In the genomic region with DNA sequence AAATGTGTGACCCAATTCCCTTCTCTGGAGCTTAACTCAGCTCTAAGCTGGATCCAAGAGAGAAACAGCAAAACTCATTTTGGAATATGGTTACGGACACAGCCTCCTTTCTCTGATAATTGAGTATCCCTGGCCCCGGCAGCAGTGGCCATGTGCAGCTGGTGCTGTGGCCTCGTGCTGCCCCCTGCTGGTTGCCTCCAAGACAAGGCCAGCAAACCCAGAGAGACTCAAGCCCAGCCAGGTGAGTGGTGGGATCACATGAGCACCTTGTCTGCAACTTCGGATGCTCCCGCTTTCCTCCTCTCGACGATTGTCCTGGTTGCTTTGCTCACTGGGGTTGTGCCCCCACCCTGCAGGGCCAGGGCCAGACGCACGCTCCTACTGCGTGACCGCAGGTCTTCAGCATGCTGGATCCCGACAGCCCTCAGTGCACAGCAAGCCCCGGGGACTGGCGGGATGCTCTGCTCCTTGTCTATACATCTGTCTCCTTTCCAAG, we compare ENCODE assay signal across 1 cellular context.
TF ChIP-seq lines count a peak whose summit lies in the region.

No MANE protein-coding gene starts in this region.

TF ChIP-seq in K562, 482 proteins besides CTCF, POLR2A, EP300 and RAD21 (continued from another document and continues in another):
- TF ChIP-seq, protein P1, sequence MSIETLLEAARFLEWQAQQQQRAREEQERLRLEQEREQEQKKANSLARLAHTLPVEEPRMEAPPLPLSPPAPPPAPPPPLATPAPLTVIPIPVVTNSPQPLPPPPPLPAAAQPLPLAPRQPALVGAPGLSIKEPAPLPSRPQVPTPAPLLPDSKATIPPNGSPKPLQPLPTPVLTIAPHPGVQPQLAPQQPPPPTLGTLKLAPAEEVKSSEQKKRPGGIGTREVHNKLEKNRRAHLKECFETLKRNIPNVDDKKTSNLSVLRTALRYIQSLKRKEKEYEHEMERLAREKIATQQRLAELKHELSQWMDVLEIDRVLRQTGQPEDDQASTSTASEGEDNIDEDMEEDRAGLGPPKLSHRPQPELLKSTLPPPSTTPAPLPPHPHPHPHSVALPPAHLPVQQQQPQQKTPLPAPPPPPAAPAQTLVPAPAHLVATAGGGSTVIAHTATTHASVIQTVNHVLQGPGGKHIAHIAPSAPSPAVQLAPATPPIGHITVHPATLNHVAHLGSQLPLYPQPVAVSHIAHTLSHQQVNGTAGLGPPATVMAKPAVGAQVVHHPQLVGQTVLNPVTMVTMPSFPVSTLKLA (conservative IDR thresholded peaks at IDR 0.05): peak; percentile 24 to 62; a peak in 2 of 4 replicates
- TF ChIP-seq MAX (CRISPR knock-in tag; IDR thresholded peaks at IDR 0.05) (peak; percentile 63), HCFC1 (IDR thresholded peaks at IDR 0.05; ENCODE audit: low read depth, low read length) (0 out of 2 replicates have a peak, but pooled peaks have one; percentile 35), ARID2 (IDR thresholded peaks at IDR 0.05) (peak; percentile 96), E2F4 (CRISPR knock-in tag; IDR thresholded peaks at IDR 0.05; ENCODE audit: low read depth) (no peak), EWSR1 (IDR thresholded peaks at IDR 0.05; ENCODE audit: borderline replicate concordance, low read depth, partially characterized antibody) (no peak), BHLHE40 (IDR thresholded peaks at IDR 0.05; ENCODE audit: low read length) (peak; percentile 51; the same call in 1 of the 2 replicates), NR2C2 (CRISPR knock-in tag; IDR thresholded peaks at IDR 0.05) (peak; percentile 62; the same call in 1 of the 2 replicates), NR2C2 (tag; IDR thresholded peaks at IDR 0.05) (no peak), TOE1 (IDR thresholded peaks at IDR 0.05; ENCODE audit: borderline replicate concordance) (no peak), TOE1 (CRISPR knock-in tag; IDR thresholded peaks at IDR 0.05; ENCODE audit: borderline replicate concordance, low read depth) (0 out of 2 replicates have a peak, but pooled peaks have one; percentile 22), PHF8 (IDR thresholded peaks at IDR 0.05; ENCODE audit: borderline replicate concordance, low read length) (no peak), TFAP4 (CRISPR knock-in tag; IDR thresholded peaks at IDR 0.05; ENCODE audit: borderline replicate concordance) (peak; percentile 85), ZNF586 (CRISPR knock-in tag; conservative IDR thresholded peaks at IDR 0.05) (no peak), E2F6 (IDR thresholded peaks at IDR 0.05; ENCODE audit: borderline replicate concordance in 1 of 2, extremely low read depth in 1 of 2, insufficient read depth in 1 of 2, insufficient read length in 1 of 2, low read depth in 1 of 2, low read length in 1 of 2, poor library complexity in 1 of 2, severe bottlenecking in 1 of 2) (peak in 1 of 2 experiments; percentile 54), ZNF57 (CRISPR knock-in tag; IDR thresholded peaks at IDR 0.05) (no peak), KLF16 (IDR thresholded peaks at IDR 0.05) (peak; percentile 71), SREBF1 (IDR thresholded peaks at IDR 0.05; ENCODE audit: borderline replicate concordance, low read depth, low read length) (0 out of 2 replicates have a peak, but pooled peaks have one; percentile 35), CTBP1 (IDR thresholded peaks at IDR 0.05; ENCODE audit: borderline replicate concordance) (peak; percentile 72; the same call in 1 of the 2 replicates), MYC (IDR thresholded peaks at IDR 0.05; ENCODE audit: low read depth, low read length) (peak; percentile 93), MYC (CRISPR knock-in tag; IDR thresholded peaks at IDR 0.05; ENCODE audit: borderline replicate concordance, low read depth) (no peak), L3MBTL2 (IDR thresholded peaks at IDR 0.05) (peak; percentile 56), GABPB1 (CRISPR knock-in tag; IDR thresholded peaks at IDR 0.05) (peak; percentile 40; the same call in 1 of the 2 replicates), MTA1 (IDR thresholded peaks at IDR 0.05; ENCODE audit: borderline replicate concordance) (0 out of 2 replicates have a peak, but pooled peaks have one; percentile 19), BMI1 (IDR thresholded peaks at IDR 0.05; ENCODE audit: low read length) (0 out of 2 replicates have a peak, but pooled peaks have one; percentile 35), MAZ (CRISPR knock-in tag; conservative IDR thresholded peaks at IDR 0.05 in 1 of 2, IDR thresholded peaks at IDR 0.05 in 1 of 2) (peak; percentile 28 to 51; a peak in 1 of 4 replicates), SMC3 (conservative IDR thresholded peaks at IDR 0.05; ENCODE audit: insufficient read depth, low read depth, low read length) (peak; percentile 98), JUN (IDR thresholded peaks at IDR 0.05; ENCODE audit: borderline replicate concordance, low read depth, low read length) (peak; percentile 60; the same call in 1 of the 2 replicates), JUN (CRISPR knock-in tag; IDR thresholded peaks at IDR 0.05; ENCODE audit: borderline replicate concordance) (no peak), ATF7 (IDR thresholded peaks at IDR 0.05) (0 out of 2 replicates have a peak, but pooled peaks have one; percentile 16), TEAD2 (tag; IDR thresholded peaks at IDR 0.05) (no peak), XRCC5 (IDR thresholded peaks at IDR 0.05; ENCODE audit: low read depth, low read length) (0 out of 2 replicates have a peak, but pooled peaks have one; percentile 71), YY1 (IDR thresholded peaks at IDR 0.05; ENCODE audit: borderline replicate concordance in 1 of 3, control insufficient read depth in 1 of 3, extremely low read depth in 1 of 3, insufficient read depth in 3 of 3, insufficient read length in 1 of 3, insufficient replicate concordance in 2 of 3, low read depth in 1 of 3, low read length in 2 of 3) (peak in 2 of 3 experiments; percentile 22 to 40), BRCA1 (IDR thresholded peaks at IDR 0.05) (no peak), BRCA1 (CRISPR knock-in tag; IDR thresholded peaks at IDR 0.05) (0 out of 2 replicates have a peak, but pooled peaks have one; percentile 49)
- TF ChIP-seq, protein P2, sequence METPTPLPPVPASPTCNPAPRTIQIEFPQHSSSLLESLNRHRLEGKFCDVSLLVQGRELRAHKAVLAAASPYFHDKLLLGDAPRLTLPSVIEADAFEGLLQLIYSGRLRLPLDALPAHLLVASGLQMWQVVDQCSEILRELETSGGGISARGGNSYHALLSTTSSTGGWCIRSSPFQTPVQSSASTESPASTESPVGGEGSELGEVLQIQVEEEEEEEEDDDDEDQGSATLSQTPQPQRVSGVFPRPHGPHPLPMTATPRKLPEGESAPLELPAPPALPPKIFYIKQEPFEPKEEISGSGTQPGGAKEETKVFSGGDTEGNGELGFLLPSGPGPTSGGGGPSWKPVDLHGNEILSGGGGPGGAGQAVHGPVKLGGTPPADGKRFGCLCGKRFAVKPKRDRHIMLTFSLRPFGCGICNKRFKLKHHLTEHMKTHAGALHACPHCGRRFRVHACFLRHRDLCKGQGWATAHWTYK (CRISPR knock-in tag; IDR thresholded peaks at IDR 0.05): 0 out of 2 replicates have a peak, but pooled peaks have one; percentile 27
- TF ChIP-seq, protein P3, sequence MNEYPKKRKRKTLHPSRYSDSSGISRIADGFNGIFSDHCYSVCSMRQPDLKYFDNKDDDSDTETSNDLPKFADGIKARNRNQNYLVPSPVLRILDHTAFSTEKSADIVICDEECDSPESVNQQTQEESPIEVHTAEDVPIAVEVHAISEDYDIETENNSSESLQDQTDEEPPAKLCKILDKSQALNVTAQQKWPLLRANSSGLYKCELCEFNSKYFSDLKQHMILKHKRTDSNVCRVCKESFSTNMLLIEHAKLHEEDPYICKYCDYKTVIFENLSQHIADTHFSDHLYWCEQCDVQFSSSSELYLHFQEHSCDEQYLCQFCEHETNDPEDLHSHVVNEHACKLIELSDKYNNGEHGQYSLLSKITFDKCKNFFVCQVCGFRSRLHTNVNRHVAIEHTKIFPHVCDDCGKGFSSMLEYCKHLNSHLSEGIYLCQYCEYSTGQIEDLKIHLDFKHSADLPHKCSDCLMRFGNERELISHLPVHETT (CRISPR knock-in tag; conservative IDR thresholded peaks at IDR 0.05 in 1 of 2, IDR thresholded peaks at IDR 0.05 in 1 of 2): no peak
- TF ChIP-seq, protein P4, sequence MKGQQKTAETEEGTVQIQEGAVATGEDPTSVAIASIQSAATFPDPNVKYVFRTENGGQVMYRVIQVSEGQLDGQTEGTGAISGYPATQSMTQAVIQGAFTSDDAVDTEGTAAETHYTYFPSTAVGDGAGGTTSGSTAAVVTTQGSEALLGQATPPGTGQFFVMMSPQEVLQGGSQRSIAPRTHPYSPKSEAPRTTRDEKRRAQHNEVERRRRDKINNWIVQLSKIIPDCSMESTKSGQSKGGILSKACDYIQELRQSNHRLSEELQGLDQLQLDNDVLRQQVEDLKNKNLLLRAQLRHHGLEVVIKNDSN (CRISPR knock-in tag; IDR thresholded peaks at IDR 0.05): peak; percentile 34; the same call in 1 of the 2 replicates
- TF ChIP-seq, protein P5, sequence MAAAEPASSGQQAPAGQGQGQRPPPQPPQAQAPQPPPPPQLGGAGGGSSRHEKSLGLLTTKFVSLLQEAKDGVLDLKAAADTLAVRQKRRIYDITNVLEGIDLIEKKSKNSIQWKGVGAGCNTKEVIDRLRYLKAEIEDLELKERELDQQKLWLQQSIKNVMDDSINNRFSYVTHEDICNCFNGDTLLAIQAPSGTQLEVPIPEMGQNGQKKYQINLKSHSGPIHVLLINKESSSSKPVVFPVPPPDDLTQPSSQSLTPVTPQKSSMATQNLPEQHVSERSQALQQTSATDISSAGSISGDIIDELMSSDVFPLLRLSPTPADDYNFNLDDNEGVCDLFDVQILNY (CRISPR knock-in tag; IDR thresholded peaks at IDR 0.05): peak; percentile 80
- TF ChIP-seq, protein P6, sequence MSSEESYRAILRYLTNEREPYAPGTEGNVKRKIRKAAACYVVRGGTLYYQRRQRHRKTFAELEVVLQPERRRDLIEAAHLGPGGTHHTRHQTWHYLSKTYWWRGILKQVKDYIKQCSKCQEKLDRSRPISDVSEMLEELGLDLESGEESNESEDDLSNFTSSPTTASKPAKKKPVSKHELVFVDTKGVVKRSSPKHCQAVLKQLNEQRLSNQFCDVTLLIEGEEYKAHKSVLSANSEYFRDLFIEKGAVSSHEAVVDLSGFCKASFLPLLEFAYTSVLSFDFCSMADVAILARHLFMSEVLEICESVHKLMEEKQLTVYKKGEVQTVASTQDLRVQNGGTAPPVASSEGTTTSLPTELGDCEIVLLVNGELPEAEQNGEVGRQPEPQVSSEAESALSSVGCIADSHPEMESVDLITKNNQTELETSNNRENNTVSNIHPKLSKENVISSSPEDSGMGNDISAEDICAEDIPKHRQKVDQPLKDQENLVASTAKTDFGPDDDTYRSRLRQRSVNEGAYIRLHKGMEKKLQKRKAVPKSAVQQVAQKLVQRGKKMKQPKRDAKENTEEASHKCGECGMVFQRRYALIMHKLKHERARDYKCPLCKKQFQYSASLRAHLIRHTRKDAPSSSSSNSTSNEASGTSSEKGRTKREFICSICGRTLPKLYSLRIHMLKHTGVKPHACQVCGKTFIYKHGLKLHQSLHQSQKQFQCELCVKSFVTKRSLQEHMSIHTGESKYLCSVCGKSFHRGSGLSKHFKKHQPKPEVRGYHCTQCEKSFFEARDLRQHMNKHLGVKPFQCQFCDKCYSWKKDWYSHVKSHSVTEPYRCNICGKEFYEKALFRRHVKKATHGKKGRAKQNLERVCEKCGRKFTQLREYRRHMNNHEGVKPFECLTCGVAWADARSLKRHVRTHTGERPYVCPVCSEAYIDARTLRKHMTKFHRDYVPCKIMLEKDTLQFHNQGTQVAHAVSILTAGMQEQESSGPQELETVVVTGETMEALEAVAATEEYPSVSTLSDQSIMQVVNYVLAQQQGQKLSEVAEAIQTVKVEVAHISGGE (CRISPR knock-in tag; IDR thresholded peaks at IDR 0.05): no peak
- TF ChIP-seq, protein P7, sequence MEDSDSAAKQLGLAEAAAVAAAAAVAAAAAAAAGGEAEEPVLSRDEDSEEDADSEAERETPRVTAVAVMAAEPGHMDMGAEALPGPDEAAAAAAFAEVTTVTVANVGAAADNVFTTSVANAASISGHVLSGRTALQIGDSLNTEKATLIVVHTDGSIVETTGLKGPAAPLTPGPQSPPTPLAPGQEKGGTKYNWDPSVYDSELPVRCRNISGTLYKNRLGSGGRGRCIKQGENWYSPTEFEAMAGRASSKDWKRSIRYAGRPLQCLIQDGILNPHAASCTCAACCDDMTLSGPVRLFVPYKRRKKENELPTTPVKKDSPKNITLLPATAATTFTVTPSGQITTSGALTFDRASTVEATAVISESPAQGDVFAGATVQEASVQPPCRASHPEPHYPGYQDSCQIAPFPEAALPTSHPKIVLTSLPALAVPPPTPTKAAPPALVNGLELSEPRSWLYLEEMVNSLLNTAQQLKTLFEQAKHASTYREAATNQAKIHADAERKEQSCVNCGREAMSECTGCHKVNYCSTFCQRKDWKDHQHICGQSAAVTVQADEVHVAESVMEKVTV (CRISPR knock-in tag; IDR thresholded peaks at IDR 0.05): peak; percentile 97
